Comparison of ENCODE assay signal across 13 cellular contexts in the genomic region with DNA sequence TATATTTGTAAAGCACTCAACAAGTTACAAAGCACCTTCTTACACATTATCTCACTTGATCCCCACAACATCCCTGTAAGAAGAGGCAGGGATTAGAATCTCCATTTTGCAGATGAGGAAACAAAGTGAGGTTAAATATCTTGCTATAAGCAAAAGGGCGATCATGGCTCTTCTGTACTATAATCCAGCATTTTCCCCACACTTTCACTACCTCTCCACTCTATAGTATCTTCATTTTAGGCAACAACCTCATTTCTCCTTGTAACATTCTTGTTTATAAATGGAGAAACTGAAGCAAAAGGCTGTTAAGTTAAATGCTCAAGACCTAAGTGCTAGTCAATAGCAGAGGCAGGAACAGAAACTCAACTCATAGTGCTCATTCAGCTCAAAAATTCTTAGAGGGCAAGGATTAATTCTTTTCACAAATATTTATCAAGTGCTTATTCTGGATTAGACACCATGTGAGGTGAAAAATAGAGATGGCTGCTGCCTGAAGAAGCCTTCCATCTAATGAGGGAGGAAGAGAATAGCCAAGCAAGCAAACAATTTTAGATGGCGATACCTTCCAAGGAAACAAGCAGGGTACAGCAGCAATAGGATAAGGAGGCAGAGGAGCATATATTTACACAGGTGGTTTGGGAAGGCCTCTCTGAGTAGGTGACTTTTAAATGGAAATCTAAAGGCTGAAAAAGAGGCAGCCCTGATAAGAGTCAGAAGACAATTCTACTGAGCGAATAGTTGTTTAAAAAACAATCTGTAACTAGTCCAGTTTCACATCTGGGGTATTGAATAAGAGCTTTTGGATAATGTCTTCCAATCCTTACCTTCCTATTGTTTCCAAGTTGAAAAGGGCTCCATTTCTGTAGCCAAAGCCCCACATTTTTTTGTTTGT. TPM values are rescaled to one million over a fixed set of nuclear protein-coding genes. Genes with fewer than 3 reads are reported as not detected.
DNase-seq lines count a peak whose midpoint lies in the region; ATAC-seq and TF ChIP-seq lines count a peak whose summit lies in the region.
"Had no signal": no experiment of that assay in that cellular context is flagged by ENCODE, and none has a peak within 500 bp of the region (broad histone marks: within the 10 kb centered on the region; RNA-seq: fewer than 3 reads in every experiment).

No MANE protein-coding gene starts in this region.

- H3K27me3 ChIP-seq in lower lobe of right lung (ENCODE audit: low read depth) (no peaks in the 10 kb centered on the region), stomach smooth muscle (ENCODE audit: control insufficient read depth in 1 of 2, insufficient read depth in 2 of 2, low read length in 2 of 2) (no peaks in the 10 kb centered on the region)

- no peaks in the 10 kb centered on the region for H3K9me3 ChIP-seq in lower lobe of right lung
- no peaks in the 10 kb centered on the region for H3K9me3 ChIP-seq in stomach smooth muscle (ENCODE audit: control insufficient read depth in 2 of 2, low read length in 2 of 2)

- H3K36me3 ChIP-seq in lower lobe of right lung: no peaks in the 10 kb centered on the region
- H3K36me3 ChIP-seq in stomach smooth muscle (ENCODE audit: control insufficient read depth in 2 of 2, insufficient read depth in 2 of 2, low read length in 2 of 2): no peaks in the 10 kb centered on the region

- ATAC-seq in lower lobe of right lung (no peak), GM19395 (IDR thresholded peaks at IDR 0.05; ENCODE audit: unreplicated experiment) (no peak), GM18520 (IDR thresholded peaks at IDR 0.05; ENCODE audit: unreplicated experiment) (no peak)
- ATAC-seq: natural killer cell had no signal

- DNase-seq in LHCN-M2 (ENCODE audit: low read depth): peak; percentile 19
- DNase-seq in cerebellar cortex (ENCODE audit: low spot score): peak; percentile 25
- no peak for DNase-seq in lower lobe of right lung
- DNase-seq in DMS153 treated with DMSO at 0.1 percent for 48 hours (lab: John Stamatoyannopoulos, UW; ENCODE audit: unreplicated experiment): no peak
- no peak for DNase-seq in NCI-H2107 (lab: John Stamatoyannopoulos, UW)
- DNase-seq: central memory CD4-positive, alpha-beta T cell; head of caudate nucleus; Kasumi-1; natural killer cell; T-helper 1 cell had no signal

- no peak for TF ChIP-seq CTCF in lower lobe of right lung (IDR thresholded peaks at IDR 0.05)

- H3K4me3 ChIP-seq in lower lobe of right lung (peak overlapping the region; percentile 76), stomach smooth muscle (ENCODE audit: low read length in 2 of 2) (peak overlapping the region; percentile 83 to 94)

- intact Hi-C loops in lower lobe of right lung (cut with DNase I): no loop called here

- H3K4me1 ChIP-seq in lower lobe of right lung: peaks cover 63% of the 10 kb centered on the region
- H3K4me1 ChIP-seq in stomach smooth muscle (ENCODE audit: control insufficient read depth, insufficient read depth, low read length): peaks cover 32% of the 10 kb centered on the region

- H3K9ac ChIP-seq in stomach smooth muscle (ENCODE audit: low read length in 2 of 2): peak overlapping the region; percentile 0 to 13

- peak overlapping the region; percentile 26 for H3K27ac ChIP-seq in lower lobe of right lung
- peak overlapping the region; percentile 56 for H3K27ac ChIP-seq in stomach smooth muscle (ENCODE audit: low read length)

RNA-seq across cellular contexts. Expression of gene ERRFI1, which starts 3.5 kb away (rescaled TPM):
- total RNA-seq in LHCN-M2 (2014; rRNA removed): 313 and 316 TPM in 2 replicates
- 106 TPM for polyA plus RNA-seq in LHCN-M2 (2012)
- 65.1 TPM for total RNA-seq in lower lobe of right lung

Comparison
In these comparisons a context has a peak if more than half of its experiments do, and no peak if none do; other contexts are left out.
1. DNase-seq: peak in LHCN-M2 (single experiment) and cerebellar cortex (single experiment); none in lower lobe of right lung (single experiment), DMS153 treated with DMSO at 0.1 percent for 48 hours (single experiment) and NCI-H2107 (single experiment).